ENCODE assay signal across 22 cellular contexts in the genomic region with DNA sequence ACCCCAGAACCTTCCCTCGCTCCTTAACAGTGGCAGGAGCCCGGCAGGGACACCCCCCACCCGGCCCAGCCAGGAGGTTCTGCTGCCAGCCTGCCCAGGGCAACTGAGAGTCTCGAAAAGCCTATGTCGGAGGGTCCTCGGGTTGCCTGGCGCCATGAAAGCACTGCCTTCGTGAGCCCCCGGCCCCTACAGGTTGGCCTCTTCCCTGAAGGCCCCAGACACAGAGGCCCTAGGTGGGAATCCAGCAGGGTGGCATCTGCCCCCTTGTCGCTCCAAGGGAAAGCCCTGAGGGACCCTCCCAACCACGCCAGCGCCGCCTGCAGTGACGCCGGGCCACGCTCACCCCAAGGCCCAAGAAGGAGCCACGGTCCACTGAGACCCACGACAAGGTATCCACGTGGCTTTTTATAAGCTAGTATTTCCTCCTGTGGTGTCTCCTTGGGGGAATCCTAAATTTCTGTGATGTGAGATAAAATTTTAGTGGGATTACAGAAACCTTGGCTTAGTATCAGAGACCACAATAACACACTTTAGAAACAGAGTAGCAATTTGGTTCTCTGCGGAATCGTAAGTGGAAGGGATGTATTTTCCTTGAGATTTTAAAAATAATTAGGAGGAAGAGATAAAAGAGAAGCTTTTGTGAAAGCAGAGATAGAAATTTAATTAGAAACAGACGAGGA.
A peak's percentile ranks its signal among the peaks of the same experiment; 100 is the strongest.
DNase-seq lines count a peak whose midpoint lies in the region; ATAC-seq and TF ChIP-seq lines count a peak whose summit lies in the region.
"Had no signal": no experiment of that assay in that cellular context is flagged by ENCODE, and none has a peak within 500 bp of the region (broad histone marks: within the 10 kb centered on the region; RNA-seq: fewer than 3 reads in every experiment).

No MANE protein-coding gene starts in this region.

- peak overlapping the region in 2 of 4 donors; percentile 23 to 27 for H3K27ac ChIP-seq in transverse colon
- H3K27ac ChIP-seq: C4-2B, PC-9 had no signal

- H3K4me1 ChIP-seq in transverse colon = peaks cover 37 to 68% (median 49%) of the 10 kb centered on the region in 4 donors

- H3K9me3 Mint-ChIP-seq in activated T-cell treated with anti-CD3 and anti-CD28 coated beads, Interleukin-2, amount 50 U/mL, for 72 hours = peaks cover 2% of the 10 kb centered on the region in 2 donors
- H3K9me3 Mint-ChIP-seq in activated T-cell treated with anti-CD3 and anti-CD28 coated beads, Interleukin-2, amount 50 U/mL, for 4 hours = peaks cover 10% of the 10 kb centered on the region
- peaks cover 0 to 8% of the 10 kb centered on the region in 2 donors for H3K9me3 Mint-ChIP-seq in effector memory CD8-positive, alpha-beta T cell
- H3K9me3 Mint-ChIP-seq in nephron progenitor cell = peaks cover 25% of the 10 kb centered on the region

- no peaks in the 10 kb centered on the region for H3K27me3 Mint-ChIP-seq in activated T-cell treated with anti-CD3 and anti-CD28 coated beads, Interleukin-2, amount 50 U/mL, for 72 hours (ENCODE audit: low read depth)
- H3K27me3 Mint-ChIP-seq in activated T-cell treated with anti-CD3 and anti-CD28 coated beads, Interleukin-2, amount 50 U/mL, for 4 hours (ENCODE audit: low read depth) = no peaks in the 10 kb centered on the region
- H3K27me3 Mint-ChIP-seq in effector memory CD8-positive, alpha-beta T cell = no peaks in the 10 kb centered on the region
- no peaks in the 10 kb centered on the region for H3K27me3 Mint-ChIP-seq in nephron progenitor cell (ENCODE audit: low read depth, poor library complexity)
- H3K27me3 Mint-ChIP-seq: stimulated activated naive CD8-positive, alpha-beta T cell treated with anti-CD3 and anti-CD28 coated beads, Interleukin-15, Interleukin-2, amounts not matched to agents 100 ng/mL and 50 ng/mL, for 24 hours had no signal

- TF ChIP-seq EP300 in transverse colon (IDR thresholded peaks at IDR 0.05; ENCODE audit: low read depth) = no peak

- H3K4me1 Mint-ChIP-seq in activated T-cell treated with anti-CD3 and anti-CD28 coated beads, Interleukin-2, amount 50 U/mL, for 72 hours (ENCODE audit: low read depth) = peaks cover 92% of the 10 kb centered on the region
- peaks cover 93% of the 10 kb centered on the region for H3K4me1 Mint-ChIP-seq in activated T-cell treated with anti-CD3 and anti-CD28 coated beads, Interleukin-2, amount 50 U/mL, for 4 hours (ENCODE audit: low read depth)
- peaks cover 69 to 82% of the 10 kb centered on the region in 2 donors for H3K4me1 Mint-ChIP-seq in effector memory CD8-positive, alpha-beta T cell (ENCODE audit: low read depth in 2 of 2)
- peaks cover 75% of the 10 kb centered on the region for H3K4me1 Mint-ChIP-seq in nephron progenitor cell

- in situ Hi-C loops in transverse colon (cut with MboI; ENCODE audit: low pct_ligation_motif_present in 1 of 4, low pct_unique_long_range_greater_than_20kb in 1 of 4, low sequenced_read_pairs in 3 of 4) = loop anchor here in 1 of 4 donors (25.0 kb wide), 1 partner anchor 625 kb away; no protein-coding TSS in a partner anchor

- H3K9me3 ChIP-seq in transverse colon = peaks cover 0 to 6% of the 10 kb centered on the region in 2 donors
- peaks cover 9% of the 10 kb centered on the region; the same call in 1 of the 2 replicates for H3K9me3 ChIP-seq in MG63

- no peak for ATAC-seq in activated T-cell treated with anti-CD3 and anti-CD28 coated beads, Interleukin-2, amount 50 U/mL, for 72 hours (replicated peaks in 1 of 2)
- no peak for ATAC-seq in activated T-cell treated with anti-CD3 and anti-CD28 coated beads, Interleukin-2, amount 50 U/mL, for 4 hours
- ATAC-seq in effector memory CD8-positive, alpha-beta T cell (replicated peaks) = no peak
- ATAC-seq in GM21717 (IDR thresholded peaks at IDR 0.05; ENCODE audit: unreplicated experiment) = no peak
- ATAC-seq: A549; activated naive CD8-positive, alpha-beta T cell treated with anti-CD3 and anti-CD28 coated beads, Interleukin-2, amount 50 U/mL, for 24 hours; esophagus mucosa; GM12878 had no signal

- no peak for TF ChIP-seq POLR2A in transverse colon (IDR thresholded peaks at IDR 0.05)

- DNase-seq in activated T-cell treated with anti-CD3 and anti-CD28 coated beads, Interleukin-2, amount 50 U/mL, for 72 hours = no peak
- no peak for DNase-seq in activated T-cell treated with anti-CD3 and anti-CD28 coated beads, Interleukin-2, amount 50 U/mL, for 4 hours
- no peak for DNase-seq in effector memory CD8-positive, alpha-beta T cell
- DNase-seq in nephron progenitor cell (no peak), transverse colon (peak; percentile 7), glomerular visceral epithelial cell (ENCODE audit: extremely low spot score) (no peak), MG63 (no peak)
- DNase-seq: activated B cell treated with CpG ODN at 0.5 μM for 24 hours; activated naive CD8-positive, alpha-beta T cell treated with anti-CD3 and anti-CD28 coated beads, Interleukin-2, amount 50 U/mL, for 24 hours; GDM1; left ventricle myocardium inferior; NCI-H1436; NCI-H748 treated with DMSO at 0.1 percent for 48 hours; PC-9; stimulated activated CD4-positive, alpha-beta T cell treated with anti-CD3 and anti-CD28 coated beads, Interleukin-2, amount 100 ng/mL, for 24 hours had no signal

- 93 to 94% methylated on average over 3 to 22 of the region's 22 CpGs for WGBS in transverse colon (ENCODE audit: low coverage in 1 of 2), 2 donors

- H3K27me3 ChIP-seq in transverse colon = no peaks in the 10 kb centered on the region
- no peaks in the 10 kb centered on the region for H3K27me3 ChIP-seq in MG63

- H3K36me3 ChIP-seq in transverse colon (no peaks in the 10 kb centered on the region), MG63 (no peaks in the 10 kb centered on the region)
- H3K36me3 ChIP-seq: left ventricle myocardium inferior had no signal

- H3K27ac Mint-ChIP-seq in activated T-cell treated with anti-CD3 and anti-CD28 coated beads, Interleukin-2, amount 50 U/mL, for 72 hours = peak overlapping the region; percentile 67
- peak overlapping the region; percentile 75 to 93 for H3K27ac Mint-ChIP-seq in effector memory CD8-positive, alpha-beta T cell
- H3K27ac Mint-ChIP-seq in nephron progenitor cell = peak overlapping the region; percentile 88
- H3K27ac Mint-ChIP-seq: activated B cell treated with CpG ODN at 0.5 μM for 24 hours; activated naive CD8-positive, alpha-beta T cell treated with anti-CD3 and anti-CD28 coated beads, Interleukin-2, amount 50 U/mL, for 24 hours; activated T-helper 1 cell treated with anti-CD3 and anti-CD28 coated beads, Interleukin-12 subunit alpha, Interleukin-12 subunit beta, Interleukin-2, Interleukin-4 antibody, amounts not matched to agents 30 ng/mL and 10 ng/mL and 1 ng/mL, durations not matched to agents 14 hours and 24 hours and 36 hours; stimulated activated naive CD8-positive, alpha-beta T cell treated with anti-CD3 and anti-CD28 coated beads, Interleukin-15, Interleukin-2, amounts not matched to agents 100 ng/mL and 50 ng/mL, for 24 hours had no signal

- TF ChIP-seq CTCF in nephron progenitor cell (IDR thresholded peaks at IDR 0.05) = no peak
- no peak for TF ChIP-seq CTCF in transverse colon (IDR thresholded peaks at IDR 0.05)

- intact Hi-C loops in transverse colon (cut with DNase I; ENCODE audit: low total_unique reads) = no loop called here

- peaks cover 3 to 7% of the 10 kb centered on the region in 2 donors for H3K36me3 Mint-ChIP-seq in activated T-cell treated with anti-CD3 and anti-CD28 coated beads, Interleukin-2, amount 50 U/mL, for 72 hours (ENCODE audit: insufficient read depth in 2 of 2)
- H3K36me3 Mint-ChIP-seq in activated T-cell treated with anti-CD3 and anti-CD28 coated beads, Interleukin-2, amount 50 U/mL, for 4 hours (ENCODE audit: insufficient read depth) = peaks cover 7% of the 10 kb centered on the region
- H3K36me3 Mint-ChIP-seq in effector memory CD8-positive, alpha-beta T cell (ENCODE audit: insufficient read depth) = peaks cover 17% of the 10 kb centered on the region
- peaks cover 29% of the 10 kb centered on the region for H3K36me3 Mint-ChIP-seq in nephron progenitor cell (ENCODE audit: low read depth)

- H3K4me3 ChIP-seq in transverse colon (no peak overlapping the region), MG63 (no peak overlapping the region)
- H3K4me3 ChIP-seq: A549, GM12878, left ventricle myocardium inferior, PC-9 had no signal

- H3K4me3 Mint-ChIP-seq in activated T-cell treated with anti-CD3 and anti-CD28 coated beads, Interleukin-2, amount 50 U/mL, for 72 hours = peak overlapping the region in 1 of 2 donors; percentile 46
- no peak overlapping the region for H3K4me3 Mint-ChIP-seq in activated T-cell treated with anti-CD3 and anti-CD28 coated beads, Interleukin-2, amount 50 U/mL, for 4 hours
- H3K4me3 Mint-ChIP-seq in effector memory CD8-positive, alpha-beta T cell = peak overlapping the region in 1 of 2 donors; percentile 19
- no peak overlapping the region for H3K4me3 Mint-ChIP-seq in nephron progenitor cell
- H3K4me3 Mint-ChIP-seq: activated B cell treated with CpG ODN at 0.5 μM for 24 hours; activated naive CD8-positive, alpha-beta T cell treated with anti-CD3 and anti-CD28 coated beads, Interleukin-2, amount 50 U/mL, for 24 hours; activated T-helper 1 cell treated with anti-CD3 and anti-CD28 coated beads, Interleukin-12 subunit alpha, Interleukin-12 subunit beta, Interleukin-2, Interleukin-4 antibody, amounts not matched to agents 30 ng/mL and 10 ng/mL and 1 ng/mL, durations not matched to agents 14 hours and 24 hours and 36 hours; stimulated activated naive CD8-positive, alpha-beta T cell treated with anti-CD3 and anti-CD28 coated beads, Interleukin-15, Interleukin-2, amounts not matched to agents 100 ng/mL and 50 ng/mL, for 24 hours had no signal
